Comparison of ENCODE assay signal across 28 cellular contexts in the genomic region with DNA sequence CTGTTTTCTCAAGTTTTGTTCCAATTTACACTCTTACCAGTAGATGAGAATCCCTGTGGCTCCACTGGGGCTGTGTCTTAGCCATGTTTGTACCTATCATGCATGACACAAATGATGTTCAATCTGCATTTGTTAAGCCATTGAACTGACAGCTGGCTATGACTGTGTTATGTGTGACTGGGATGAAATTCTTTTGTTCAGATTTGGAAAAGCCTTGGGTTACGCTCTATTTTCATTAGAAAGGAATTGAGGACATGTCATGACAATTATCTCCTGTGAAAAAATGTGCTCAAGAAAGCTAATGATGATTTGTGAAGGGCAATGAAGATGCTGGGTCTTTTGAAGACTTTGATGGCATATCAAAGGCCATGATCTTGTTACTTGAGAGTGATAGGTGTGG.
"Had no signal": no experiment of that assay in that cellular context is flagged by ENCODE, and none has a peak within 500 bp of the region (broad histone marks: within the 10 kb centered on the region; RNA-seq: fewer than 3 reads in every experiment).

No MANE protein-coding gene starts in this region.

- H3K4me1 Mint-ChIP-seq: stimulated activated effector memory CD8-positive, alpha-beta T cell treated with anti-CD3 and anti-CD28 coated beads, Interleukin-12 subunit alpha, Interleukin-12 subunit beta, amount 100 ng/mL, for 72 hours; stimulated activated memory B cell treated with anti-CD40 and anti-IgM and Interleukin-4, amounts not matched to agents 10 μg/mL and 1 μg/mL and 100 μg/mL, for 72 hours; stimulated activated naive B cell treated with anti-CD40 and anti-IgM and Interleukin-4, amounts not matched to agents 10 μg/mL and 1 μg/mL and 100 μg/mL, for 72 hours; stimulated activated naive CD8-positive, alpha-beta T cell treated with anti-CD3 and anti-CD28 coated beads, Interleukin-15, amount 100 ng/mL, for 72 hours had no signal

- H3K27ac Mint-ChIP-seq: stimulated activated effector memory CD8-positive, alpha-beta T cell treated with anti-CD3 and anti-CD28 coated beads, Interleukin-12 subunit alpha, Interleukin-12 subunit beta, amount 100 ng/mL, for 72 hours; stimulated activated memory B cell treated with anti-CD40 and anti-IgM and Interleukin-4, amounts not matched to agents 10 μg/mL and 1 μg/mL and 100 μg/mL, for 72 hours; stimulated activated naive B cell treated with anti-CD40 and anti-IgM and Interleukin-4, amounts not matched to agents 10 μg/mL and 1 μg/mL and 100 μg/mL, for 72 hours; stimulated activated naive CD8-positive, alpha-beta T cell treated with anti-CD3 and anti-CD28 coated beads, Interleukin-15, amount 100 ng/mL, for 72 hours; stimulated activated naive CD8-positive, alpha-beta T cell treated with anti-CD3 and anti-CD28 coated beads, Interleukin-15, Interleukin-2, amounts not matched to agents 100 ng/mL and 50 ng/mL, for 24 hours; type B pancreatic cell had no signal

- H3K36me3 ChIP-seq: stomach, suprapubic skin, thoracic aorta, thyroid gland, tibial artery, tibial nerve, upper lobe of left lung, upper lobe of right lung, uterus, vagina had no signal

- DNase-seq: stimulated activated CD4-positive, alpha-beta T cell treated with anti-CD3 and anti-CD28 coated beads, Interleukin-2, amount 100 ng/mL, for 48 hours; stimulated activated CD4-positive, alpha-beta T cell treated with anti-CD3 and anti-CD28 coated beads, Interleukin-4, amount 100 ng/mL, for 1 hour; stimulated activated CD4-positive, alpha-beta T cell treated with anti-CD3 and anti-CD28 coated beads, Interleukin-4, amount 100 ng/mL, for 24 hours; stimulated activated CD4-positive, alpha-beta T cell treated with anti-CD3 and anti-CD28 coated beads, Interleukin-4, amount 100 ng/mL, for 4 hours; stimulated activated CD8-positive, alpha-beta memory T cell treated with anti-CD3 and anti-CD28 coated beads, Interleukin-4, amount 100 ng/mL, for 48 hours; stimulated activated naive B cell treated with anti-CD40 and anti-IgM and Interleukin-4, amounts not matched to agents 10 μg/mL and 1 μg/mL and 100 μg/mL, for 72 hours; stimulated activated naive CD4-positive, alpha-beta T cell; stimulated activated naive CD4-positive, alpha-beta T cell treated with Interleukin-2 at 50 U/mL for 16 hours; stimulated activated naive CD8-positive, alpha-beta T cell treated with anti-CD3 and anti-CD28 coated beads, Interleukin-15, amount 100 ng/mL, for 72 hours; stimulated activated naive CD8-positive, alpha-beta T cell treated with anti-CD3 and anti-CD28 coated beads, Interleukin-15, Interleukin-2, amounts not matched to agents 100 U/mL and 50 U/mL, for 24 hours; stomach; substantia nigra; testis; thyroid gland; tibial artery; transverse colon; trophoblast cell; upper lobe of left lung; upper lobe of right lung; uterus had no signal

- H3K9me3 ChIP-seq: stomach, suprapubic skin, testis, thoracic aorta, thyroid gland, tibial artery, upper lobe of left lung, upper lobe of right lung, uterus, vagina had no signal

- H3K36me3 Mint-ChIP-seq: stimulated activated effector memory CD8-positive, alpha-beta T cell treated with anti-CD3 and anti-CD28 coated beads, Interleukin-12 subunit alpha, Interleukin-12 subunit beta, amount 100 ng/mL, for 72 hours; stimulated activated memory B cell treated with anti-CD40 and anti-IgM and Interleukin-4, amounts not matched to agents 10 μg/mL and 1 μg/mL and 100 μg/mL, for 72 hours; stimulated activated naive B cell treated with anti-CD40 and anti-IgM and Interleukin-4, amounts not matched to agents 10 μg/mL and 1 μg/mL and 100 μg/mL, for 72 hours; type B pancreatic cell had no signal

- ATAC-seq: stimulated activated effector memory CD8-positive, alpha-beta T cell treated with anti-CD3 and anti-CD28 coated beads, Interleukin-12 subunit alpha, Interleukin-12 subunit beta, amount 100 ng/mL, for 72 hours; stimulated activated memory B cell treated with anti-CD40 and anti-IgM and Interleukin-4, amounts not matched to agents 10 μg/mL and 1 μg/mL and 100 μg/mL, for 72 hours; stimulated activated naive B cell treated with anti-CD40 and anti-IgM and Interleukin-4, amounts not matched to agents 10 μg/mL and 1 μg/mL and 100 μg/mL, for 72 hours; stimulated activated naive CD8-positive, alpha-beta T cell treated with anti-CD3 and anti-CD28 coated beads, Interleukin-15, amount 100 ng/mL, for 72 hours; stimulated activated naive CD8-positive, alpha-beta T cell treated with anti-CD3 and anti-CD28 coated beads, Interleukin-15, Interleukin-2, amounts not matched to agents 100 U/mL and 50 U/mL, for 24 hours; upper lobe of right lung had no signal

- H3K27me3 Mint-ChIP-seq: stimulated activated naive CD8-positive, alpha-beta T cell treated with anti-CD3 and anti-CD28 coated beads, Interleukin-15, amount 100 ng/mL, for 72 hours had no signal

- H3K4me1 ChIP-seq: stomach, suprapubic skin, testis, thyroid gland, tibial artery, tibial nerve, transverse colon, upper lobe of left lung, upper lobe of right lung, uterus, vagina had no signal

- H3K27ac ChIP-seq: stomach, suprapubic skin, testis, thoracic aorta, thyroid gland, tibial artery, tibial nerve, transverse colon, upper lobe of left lung, upper lobe of right lung, uterus, vagina had no signal

- H3K9me3 Mint-ChIP-seq: stimulated activated naive CD8-positive, alpha-beta T cell treated with anti-CD3 and anti-CD28 coated beads, Interleukin-15, Interleukin-2, amounts not matched to agents 100 ng/mL and 50 ng/mL, for 24 hours; type B pancreatic cell had no signal

- H3K27me3 ChIP-seq: stomach, testis, thyroid gland, tibial artery, tibial nerve, transverse colon, upper lobe of left lung, upper lobe of right lung, uterus, vagina had no signal

- H3K4me3 Mint-ChIP-seq: stimulated activated effector memory CD8-positive, alpha-beta T cell treated with anti-CD3 and anti-CD28 coated beads, Interleukin-12 subunit alpha, Interleukin-12 subunit beta, amount 100 ng/mL, for 72 hours; stimulated activated memory B cell treated with anti-CD40 and anti-IgM and Interleukin-4, amounts not matched to agents 10 μg/mL and 1 μg/mL and 100 μg/mL, for 72 hours; stimulated activated naive B cell treated with anti-CD40 and anti-IgM and Interleukin-4, amounts not matched to agents 10 μg/mL and 1 μg/mL and 100 μg/mL, for 72 hours; stimulated activated naive CD8-positive, alpha-beta T cell treated with anti-CD3 and anti-CD28 coated beads, Interleukin-15, amount 100 ng/mL, for 72 hours; stimulated activated naive CD8-positive, alpha-beta T cell treated with anti-CD3 and anti-CD28 coated beads, Interleukin-15, Interleukin-2, amounts not matched to agents 100 ng/mL and 50 ng/mL, for 24 hours; type B pancreatic cell had no signal

- H3K4me3 ChIP-seq: stomach, suprapubic skin, testis, thoracic aorta, thyroid gland, tibial artery, tibial nerve, transverse colon, upper lobe of left lung, upper lobe of right lung, uterus, vagina had no signal
